ENCODE assay signal across 8 cellular contexts in genomic region chr6:42316390-42316970, GRCh38.
DNase-seq lines count a peak whose midpoint lies in the region; ATAC-seq, FAIRE-seq and TF ChIP-seq lines count a peak whose summit lies in the region.

No MANE protein-coding gene starts in this region.

- in situ Hi-C loops in Caki2 (cut with HindIII; ENCODE audit: low pct_unique_long_range_greater_than_20kb, low sequenced_read_pairs) = no loop called here

- no peak for TF ChIP-seq CTCF in astrocyte (IDR thresholded peaks at IDR 0.05; ENCODE audit: insufficient read depth, low read depth, low read length)

- H3K9me3 Mint-ChIP-seq in astrocyte (ENCODE audit: unreplicated experiment) = no peaks in the 10 kb centered on the region

- no peak for FAIRE-seq in astrocyte (lab: Jason Lieb, UNC)

- H3K27ac ChIP-seq in astrocyte (ENCODE audit: low read depth, low read length) = peak overlapping the region; percentile 93

- H4K20me1 ChIP-seq in astrocyte (ENCODE audit: insufficient read depth, low read length) = no peaks in the 10 kb centered on the region

- H3K36me3 ChIP-seq in astrocyte (ENCODE audit: insufficient read depth, low read length) = no peaks in the 10 kb centered on the region

- H3K79me2 ChIP-seq in astrocyte (ENCODE audit: insufficient read depth, low read length) = peaks cover 4% of the 10 kb centered on the region

- no peaks in the 10 kb centered on the region for H3K27me3 ChIP-seq in astrocyte (ENCODE audit: insufficient read depth, low read length)

- peaks cover 48% of the 10 kb centered on the region for H3K4me1 ChIP-seq in astrocyte (ENCODE audit: insufficient read depth, low read length)

- no peak overlapping the region for H3K4me3 ChIP-seq in astrocyte (ENCODE audit: insufficient read depth, low read depth, low read length)

- peak overlapping the region; percentile 48 for H3K4me3 Mint-ChIP-seq in astrocyte (ENCODE audit: unreplicated experiment)

- H3K4me2 ChIP-seq in astrocyte (ENCODE audit: low read length) = peak overlapping the region; percentile 75

- H2AFZ ChIP-seq in astrocyte (ENCODE audit: low read depth, low read length) = peak overlapping the region; percentile 15

- H3K27ac Mint-ChIP-seq in astrocyte (ENCODE audit: unreplicated experiment) = peak overlapping the region; percentile 88

- DNase-seq in Caki2 (ENCODE audit: low read depth) (peak; percentile 88), LHCN-M2 (ENCODE audit: low read depth) (peak; percentile 79), astrocyte (ENCODE audit: low read depth) (peak; percentile 92), mucosa of gallbladder (ENCODE audit: low spot score) (peak; percentile 42), NCI-H526 (lab: John Stamatoyannopoulos, UW) (no peak)
- DNase-seq in stimulated activated CD4-positive, alpha-beta T cell treated with anti-CD3 and anti-CD28 coated beads, Interleukin-12 subunit alpha, Interleukin-12 subunit beta, amount 100 ng/mL, for 4 hours = no peak

- H3K9ac ChIP-seq in astrocyte (ENCODE audit: low read length) = peak overlapping the region; percentile 70

- H3K27me3 Mint-ChIP-seq in astrocyte (ENCODE audit: low read depth, unreplicated experiment) = no peaks in the 10 kb centered on the region

- no peaks in the 10 kb centered on the region for H3K9me3 ChIP-seq in astrocyte (ENCODE audit: insufficient read depth, low read depth, low read length)

- H3K36me3 Mint-ChIP-seq in astrocyte (ENCODE audit: low read depth, unreplicated experiment) = peaks cover 2% of the 10 kb centered on the region

- ATAC-seq in GM21515 (IDR thresholded peaks at IDR 0.05; ENCODE audit: unreplicated experiment) (no peak), HG02884 (IDR thresholded peaks at IDR 0.05; ENCODE audit: unreplicated experiment) (no peak)

- H3K4me1 Mint-ChIP-seq in astrocyte (ENCODE audit: low read depth, unreplicated experiment) = peaks cover 44% of the 10 kb centered on the region

Comparison
In these comparisons a context has a peak if more than half of its experiments do, and no peak if none do; other contexts are left out.
1. DNase-seq: peak in Caki2 (single experiment), LHCN-M2 (single experiment), astrocyte (single experiment) and mucosa of gallbladder (single experiment); none in NCI-H526 (0 of 2) and stimulated activated CD4-positive, alpha-beta T cell treated with anti-CD3 and anti-CD28 coated beads, Interleukin-12 subunit alpha, Interleukin-12 subunit beta, amount 100 ng/mL, for 4 hours (single experiment).